ENCODE assay signal across 1 cellular context in genomic region chr15:80160570-80161156, GRCh38.
TF ChIP-seq lines count a peak whose summit lies in the region.

No MANE protein-coding gene starts in this region.

TF ChIP-seq in K562, 482 proteins besides CTCF, POLR2A, EP300 and RAD21 (continued from another document and continues in another):
- peak; percentile 53; the same call in 1 of the 2 replicates for TF ChIP-seq FOXO4 (CRISPR knock-in tag; IDR thresholded peaks at IDR 0.05)
- no peak for TF ChIP-seq MCM3 (IDR thresholded peaks at IDR 0.05)
- TF ChIP-seq NFE2 (IDR thresholded peaks at IDR 0.05; ENCODE audit: low read depth): peak; percentile 98
- peak; percentile 32 to 41; a peak in 1 of 4 replicates for TF ChIP-seq NRF1 (conservative IDR thresholded peaks at IDR 0.05 in 1 of 2, IDR thresholded peaks at IDR 0.05 in 1 of 2)
- no peak for TF ChIP-seq SIN3B (IDR thresholded peaks at IDR 0.05; ENCODE audit: low read depth)
- TF ChIP-seq KDM2B (CRISPR knock-in tag; IDR thresholded peaks at IDR 0.05): no peak
- peak; percentile 50; the same call in 1 of the 2 replicates for TF ChIP-seq TEAD4 (IDR thresholded peaks at IDR 0.05; ENCODE audit: low read length)
- no peak for TF ChIP-seq TEAD4 (CRISPR knock-in tag; IDR thresholded peaks at IDR 0.05; ENCODE audit: borderline replicate concordance)
- TF ChIP-seq TBL1XR1 (IDR thresholded peaks at IDR 0.05; ENCODE audit: low read length in 2 of 2): peak in 1 of 2 experiments; percentile 41; a peak in 1 of 4 replicates
- no peak for TF ChIP-seq TCF15 (CRISPR knock-in tag; IDR thresholded peaks at IDR 0.05)
- TF ChIP-seq PURB (CRISPR knock-in tag; IDR thresholded peaks at IDR 0.05; ENCODE audit: low read depth): no peak
- TF ChIP-seq GABPB1 (CRISPR knock-in tag; IDR thresholded peaks at IDR 0.05): peak; percentile 60
- TF ChIP-seq CBX8 (IDR thresholded peaks at IDR 0.05; ENCODE audit: borderline replicate concordance, extremely low read depth, low read depth, low read length, poor library complexity, severe bottlenecking): no peak
- TF ChIP-seq FOXM1 (IDR thresholded peaks at IDR 0.05; ENCODE audit: low read depth): no peak
- no peak for TF ChIP-seq FOXM1 (CRISPR knock-in tag; IDR thresholded peaks at IDR 0.05; ENCODE audit: low read depth)
- peak; percentile 49; the same call in 1 of the 2 replicates for TF ChIP-seq PYGO2 (tag; IDR thresholded peaks at IDR 0.05)
- TF ChIP-seq ZBTB11 (CRISPR knock-in tag; IDR thresholded peaks at IDR 0.05): peak in 1 of 3 experiments; percentile 71; a peak in 2 of 6 replicates
- no peak for TF ChIP-seq XRCC3 (IDR thresholded peaks at IDR 0.05)
- peak; percentile 68 for TF ChIP-seq ZNF311 (CRISPR knock-in tag; IDR thresholded peaks at IDR 0.05)
- TF ChIP-seq GABPA (tag; conservative IDR thresholded peaks at IDR 0.05; ENCODE audit: low read depth): peak; percentile 68
- TF ChIP-seq HLTF (IDR thresholded peaks at IDR 0.05): no peak
- no peak for TF ChIP-seq NUFIP1 (IDR thresholded peaks at IDR 0.05; ENCODE audit: partially characterized antibody)
- TF ChIP-seq ATF7 (IDR thresholded peaks at IDR 0.05): peak; percentile 63
- TF ChIP-seq MCM5 (IDR thresholded peaks at IDR 0.05; ENCODE audit: low read depth): no peak
- no peak for TF ChIP-seq STAT6 (CRISPR knock-in tag; IDR thresholded peaks at IDR 0.05)
- no peak for TF ChIP-seq HNRNPUL1 (IDR thresholded peaks at IDR 0.05; ENCODE audit: low read length)
- TF ChIP-seq CBX5 (IDR thresholded peaks at IDR 0.05; ENCODE audit: borderline replicate concordance, low read depth): no peak
- TF ChIP-seq EP400 (IDR thresholded peaks at IDR 0.05): peak; percentile 95
- no peak for TF ChIP-seq ZNF146 (CRISPR knock-in tag; IDR thresholded peaks at IDR 0.05; ENCODE audit: unreplicated experiment)
- TF ChIP-seq ZNF197 (CRISPR knock-in tag; IDR thresholded peaks at IDR 0.05; ENCODE audit: low read depth): peak; percentile 89
- TF ChIP-seq ZNF507 (tag; conservative IDR thresholded peaks at IDR 0.05): no peak
- TF ChIP-seq NEUROD1 (IDR thresholded peaks at IDR 0.05; ENCODE audit: borderline replicate concordance, low read depth, low read length, partially characterized antibody): peak; percentile 60
- TF ChIP-seq ZSCAN29 (IDR thresholded peaks at IDR 0.05): no peak
- peak; percentile 86 for TF ChIP-seq HDAC8 (tag; IDR thresholded peaks at IDR 0.05)
- no peak for TF ChIP-seq IRF1 (CRISPR knock-in tag; IDR thresholded peaks at IDR 0.05; ENCODE audit: borderline replicate concordance)
- TF ChIP-seq DPF2 (IDR thresholded peaks at IDR 0.05): peak; percentile 79
- peak; percentile 96 for TF ChIP-seq MGA (IDR thresholded peaks at IDR 0.05)
- TF ChIP-seq GTF2B (IDR thresholded peaks at IDR 0.05; ENCODE audit: extremely low read depth, insufficient read length): no peak
